In the genomic region with DNA sequence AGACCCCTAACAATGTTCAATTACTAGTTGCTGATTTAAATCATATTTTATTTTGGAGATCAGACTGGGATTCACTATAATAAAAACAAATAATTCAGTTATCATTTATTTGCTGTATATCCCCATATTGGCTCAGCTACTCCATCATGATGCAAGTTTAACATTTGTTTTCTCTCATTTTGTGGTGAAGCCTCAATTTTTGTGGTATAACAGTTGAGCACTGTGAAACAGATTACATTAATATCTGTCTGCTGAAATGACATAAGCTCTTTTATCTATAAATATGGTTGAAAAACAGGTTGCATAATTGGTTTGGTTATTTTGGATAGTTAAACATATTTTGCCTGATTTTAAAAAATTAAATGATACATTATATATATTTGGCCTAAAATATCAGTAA, we compare ENCODE assay signal across 23 cellular contexts.
"Had no signal": no experiment of that assay in that cellular context is flagged by ENCODE, and none has a peak within 500 bp of the region (broad histone marks: within the 10 kb centered on the region; RNA-seq: fewer than 3 reads in every experiment).

No MANE protein-coding gene starts in this region.

- H3K4me3 ChIP-seq: coronary artery, esophagus squamous epithelium, gastroesophageal sphincter, transverse colon had no signal

- H3K4me1 ChIP-seq: esophagus squamous epithelium, gastroesophageal sphincter, transverse colon had no signal

- H3K27me3 Mint-ChIP-seq: activated CD8-positive, alpha-beta T cell treated with anti-CD3 and anti-CD28 coated beads for 36 hours; activated naive CD8-positive, alpha-beta T cell had no signal

- H3K27ac Mint-ChIP-seq: activated CD8-positive, alpha-beta T cell treated with anti-CD3 and anti-CD28 coated beads for 36 hours; activated naive CD8-positive, alpha-beta T cell; endodermal cell; nephron progenitor cell had no signal

- ATAC-seq: activated CD8-positive, alpha-beta T cell treated with anti-CD3 and anti-CD28 coated beads for 36 hours; gastroesophageal sphincter; left ventricle myocardium superior; right cardiac atrium had no signal

- H3K9me3 Mint-ChIP-seq: activated CD8-positive, alpha-beta T cell treated with anti-CD3 and anti-CD28 coated beads for 36 hours; endodermal cell; nephron progenitor cell had no signal

- H3K9me3 ChIP-seq: esophagus squamous epithelium, gastroesophageal sphincter, transverse colon had no signal

- DNase-seq: activated CD4-positive, alpha-beta T cell treated with anti-CD3 and anti-CD28 coated beads for 1 hour; activated CD8-positive, alpha-beta T cell treated with anti-CD3 and anti-CD28 coated beads for 36 hours; activated naive CD4-positive, alpha-beta T cell; activated T-cell treated with anti-CD3 and anti-CD28 coated beads, Interleukin-2, amount 50 U/mL, for 1 hour; amygdala; cerebellar nuclear complex; endodermal cell; esophagus squamous epithelium; head of caudate nucleus; hypothalamus; left ventricle myocardium superior; mammary epithelial cell; midbrain; nephron progenitor cell; nucleus accumbens; right cardiac atrium; stimulated activated CD4-positive, alpha-beta T cell treated with anti-CD3 and anti-CD28 coated beads, Interleukin-12 subunit alpha, Interleukin-12 subunit beta, amount 100 ng/mL, for 4 hours; T-helper 9 cell; transverse colon had no signal

- H3K27me3 ChIP-seq: esophagus squamous epithelium, gastroesophageal sphincter, transverse colon had no signal

- H3K36me3 ChIP-seq: esophagus squamous epithelium, gastroesophageal sphincter, transverse colon had no signal

- H3K4me1 Mint-ChIP-seq: nephron progenitor cell had no signal

- H3K27ac ChIP-seq: coronary artery, esophagus squamous epithelium, gastroesophageal sphincter, parathyroid adenoma, transverse colon had no signal

- H3K4me3 Mint-ChIP-seq: activated CD8-positive, alpha-beta T cell treated with anti-CD3 and anti-CD28 coated beads for 36 hours; activated naive CD8-positive, alpha-beta T cell; endodermal cell; nephron progenitor cell had no signal
